In the genomic region with DNA sequence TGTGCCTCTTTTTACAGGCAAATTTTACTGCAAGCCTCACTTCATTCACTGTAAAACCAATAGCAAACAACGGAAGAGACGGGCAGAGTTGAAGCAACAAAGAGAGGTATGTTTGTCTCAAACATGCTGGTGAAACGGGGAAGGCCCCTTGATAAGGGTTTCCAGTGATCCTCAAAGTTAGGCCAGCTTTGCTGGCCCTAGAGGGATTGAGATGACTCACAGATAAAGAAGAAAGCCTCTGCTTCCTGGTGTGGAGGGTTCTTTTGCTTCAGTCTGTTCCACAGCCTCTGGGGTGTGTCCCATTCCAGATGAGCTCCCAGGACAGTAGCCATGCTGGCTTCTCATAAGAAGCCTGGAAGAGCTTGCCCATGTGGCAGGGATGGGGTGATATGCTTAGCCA, we compare ENCODE assay signal across 17 cellular contexts.
DNase-seq lines count a peak whose midpoint lies in the region; ATAC-seq, FAIRE-seq and TF ChIP-seq lines count a peak whose summit lies in the region.
"Had no signal": no experiment of that assay in that cellular context is flagged by ENCODE, and none has a peak within 500 bp of the region (broad histone marks: within the 10 kb centered on the region; RNA-seq: fewer than 3 reads in every experiment).

No MANE protein-coding gene starts in this region.

- H4K91ac ChIP-seq in H9 (ENCODE audit: insufficient read length, low read depth, low read length) = no peak overlapping the region

- no peaks in the 10 kb centered on the region; the same call in 1 of the 2 replicates for H3K27me3 Mint-ChIP-seq in H9 (ENCODE audit: low read depth)
- H3K27me3 Mint-ChIP-seq: activated CD4-positive, alpha-beta T cell treated with anti-CD3 and anti-CD28 coated beads, Interleukin-2, amount 10 ng/mL, durations not matched to agents 24 days and 14 days; T-helper 17 cell had no signal

- peaks cover 9% of the 10 kb centered on the region for H3K4me1 ChIP-seq in A549
- H3K4me1 ChIP-seq in lung (ENCODE audit: control insufficient read depth in 2 of 2, insufficient read depth in 2 of 2, low read length in 2 of 2) = peaks cover 0 to 2% of the 10 kb centered on the region in 2 donors
- H3K4me1 ChIP-seq in H9 (ENCODE audit: insufficient read depth, low read length) = no peaks in the 10 kb centered on the region

- H4K8ac ChIP-seq in H9 (replicated peaks; ENCODE audit: insufficient read length, low read depth, low read length) = no peak overlapping the region

- H3K27ac ChIP-seq in A549 = peak overlapping the region; percentile 10 to 51; a peak in 3 of 6 replicates
- H3K27ac ChIP-seq in lung (ENCODE audit: low read depth in 1 of 2, low read length in 1 of 2) = no peak overlapping the region
- no peak overlapping the region for H3K27ac ChIP-seq in H9 (ENCODE audit: insufficient read length, low read depth, low read length)
- H3K27ac ChIP-seq: body of pancreas had no signal

- no peak for FAIRE-seq in A549 (lab: Jason Lieb, UNC)
- no peak for FAIRE-seq in bronchial epithelial cell (lab: Jason Lieb, UNC)
- FAIRE-seq: GM12891 had no signal

- TF ChIP-seq RAD21 in A549 (conservative IDR thresholded peaks at IDR 0.05 in 1 of 2, IDR thresholded peaks at IDR 0.05 in 1 of 2) = no peak

- no peak overlapping the region for H3K4ac ChIP-seq in H9 (ENCODE audit: low read depth, low read length)

- H2BK15ac ChIP-seq in H9 (ENCODE audit: low read depth, low read length) = no peak overlapping the region

- no peak for TF ChIP-seq POLR2A in A549 (IDR thresholded peaks at IDR 0.05; ENCODE audit: low read length)

- H3K9ac ChIP-seq in H9 (ENCODE audit: extremely low read depth, insufficient read length, low read length) = no peak overlapping the region

- no peak overlapping the region for H4K5ac ChIP-seq in H9 (ENCODE audit: insufficient read length, low read depth, low read length)

- peak; percentile 66 to 72; a peak in 4 of 6 replicates for ATAC-seq in A549
- peak; percentile 45 for ATAC-seq in lung (ENCODE audit: insufficient read depth, low FRiP score)
- ATAC-seq in GM19023 (IDR thresholded peaks at IDR 0.05; ENCODE audit: unreplicated experiment) = no peak
- ATAC-seq: activated T-cell treated with anti-CD3 and anti-CD28 coated beads, Interleukin-2, amount 50 U/mL, for 72 hours; body of pancreas; T-helper 17 cell had no signal

- no peak overlapping the region for H3K4me3 Mint-ChIP-seq in H9
- H3K4me3 Mint-ChIP-seq: activated CD4-positive, alpha-beta T cell treated with anti-CD3 and anti-CD28 coated beads, Interleukin-2, amount 10 ng/mL, durations not matched to agents 24 days and 14 days; activated T-cell treated with anti-CD3 and anti-CD28 coated beads, Interleukin-2, amount 50 U/mL, for 72 hours; mesothelial cell of epicardium; T-helper 17 cell had no signal

- no peak overlapping the region for H3T11ph ChIP-seq in H9 (ENCODE audit: low read length)

- H2BK5ac ChIP-seq in H9 (ENCODE audit: insufficient read length, low read length) = no peak overlapping the region

- peaks cover 5 to 8% of the 10 kb centered on the region in 2 experiments; a peak in 2 of 4 replicates for H3K4me1 Mint-ChIP-seq in H9
- H3K4me1 Mint-ChIP-seq: activated CD4-positive, alpha-beta T cell treated with anti-CD3 and anti-CD28 coated beads, Interleukin-2, amount 10 ng/mL, durations not matched to agents 24 days and 14 days had no signal

- DNase-seq in A549 (ENCODE audit: low read depth in 1 of 2, low spot score in 1 of 2) = peak; percentile 28 to 43
- DNase-seq in HT-29 (ENCODE audit: low spot score) = peak; percentile 67
- DNase-seq in bronchial epithelial cell (ENCODE audit: low read depth) = peak; percentile 69
- DNase-seq in lung (ENCODE audit: low spot score) = no peak
- no peak for DNase-seq in COR-L47 (lab: John Stamatoyannopoulos, UW)
- DNase-seq in H9 = no peak
- no peak for DNase-seq in activated gamma-delta T cell (lab: John Stamatoyannopoulos, UW)
- DNase-seq: activated CD4-positive, alpha-beta T cell treated with anti-CD3 and anti-CD28 coated beads, Interleukin-2, amount 10 ng/mL, durations not matched to agents 24 days and 14 days; activated T-cell treated with anti-CD3 and anti-CD28 coated beads, Interleukin-2, amount 50 U/mL, for 72 hours; body of pancreas; DMS79; H7; NCI-H1092 treated with DMSO at 0.1 percent for 48 hours; T-helper 17 cell had no signal

- POLR2A ChIA-PET in A549 (lab: Yijun Ruan, JAX) = no interaction called here

- CTCF ChIA-PET in A549 (lab: Yijun Ruan, JAX) = interaction anchor here (1.2 to 1.9 kb wide), 5 partner anchors 18 to 214 kb away, joined by 4 to 6 read pairs (median 5); no protein-coding TSS in a partner anchor

- H4K20me1 ChIP-seq in H9 (ENCODE audit: control insufficient read depth, insufficient read depth, insufficient read length) = no peaks in the 10 kb centered on the region

- no peak for TF ChIP-seq EP300 in A549 (IDR thresholded peaks at IDR 0.05)

- H3K27me3 ChIP-seq in bronchial epithelial cell (ENCODE audit: control insufficient read depth, insufficient read depth, low read length) (no peaks in the 10 kb centered on the region), lung (ENCODE audit: control insufficient read depth, insufficient read depth) (no peaks in the 10 kb centered on the region), H9 (ENCODE audit: insufficient read depth, low read length) (no peaks in the 10 kb centered on the region)
- H3K27me3 ChIP-seq: body of pancreas had no signal

- no peak overlapping the region for H3K14ac ChIP-seq in H9 (ENCODE audit: insufficient read depth, low read length)

- no peak overlapping the region for H2BK20ac ChIP-seq in H9 (ENCODE audit: low read depth, low read length, poor library complexity, severe bottlenecking)

- H3K9me3 ChIP-seq in A549 = no peaks in the 10 kb centered on the region
- H3K9me3 ChIP-seq in lung (ENCODE audit: control insufficient read depth in 2 of 2, insufficient read depth in 1 of 2, low read length in 1 of 2) = peaks cover 0 to 5% of the 10 kb centered on the region in 2 donors
- H3K9me3 ChIP-seq in H9 (ENCODE audit: control insufficient read depth, low read depth, low read length) = no peaks in the 10 kb centered on the region
- H3K9me3 ChIP-seq: body of pancreas had no signal

- 53% methylated on average over 3 of the region's 3 CpGs for WGBS in A549 (ENCODE audit: missing lambda C conversion rate)
- 76 to 91% methylated on average over 3 of the region's 3 CpGs for WGBS in lung, 2 donors
- WGBS in H9 (ENCODE audit: extremely low coverage, insufficient read length, low lambda C conversion rate) = no CpG with 5 or more reads among the region's 3 CpGs

- H3K27ac Mint-ChIP-seq in H9 = no peak overlapping the region
- H3K27ac Mint-ChIP-seq: activated CD4-positive, alpha-beta T cell treated with anti-CD3 and anti-CD28 coated beads, Interleukin-2, amount 10 ng/mL, durations not matched to agents 24 days and 14 days; mesothelial cell of epicardium; T-helper 17 cell had no signal

- H3K36me3 ChIP-seq in bronchial epithelial cell (ENCODE audit: control insufficient read depth, insufficient read depth, low read length) (peaks cover 29% of the 10 kb centered on the region), lung (ENCODE audit: control insufficient read depth in 2 of 2, insufficient read depth in 2 of 2, low read length in 2 of 2) (peaks cover 19 to 27% of the 10 kb centered on the region in 2 donors)

- H2BK12ac ChIP-seq in H9 (ENCODE audit: insufficient read length, low read depth, low read length) = no peak overlapping the region

- no peak overlapping the region for H3K18ac ChIP-seq in H9 (ENCODE audit: insufficient read length, low read depth, low read length)

- no peak overlapping the region for H2BK120ac ChIP-seq in H9 (ENCODE audit: low read depth, low read length, poor library complexity, severe bottlenecking)

- no peaks in the 10 kb centered on the region for H3K23me2 ChIP-seq in H9 (ENCODE audit: insufficient read length, low read depth, low read length, poor library complexity, severe bottlenecking)

- no peak overlapping the region for H3K4me3 ChIP-seq in A549
- H3K4me3 ChIP-seq in bronchial epithelial cell (ENCODE audit: low read depth, low read length) = no peak overlapping the region
- no peak overlapping the region for H3K4me3 ChIP-seq in lung
- H3K4me3 ChIP-seq: body of pancreas had no signal

- no peak overlapping the region for H2AK5ac ChIP-seq in H9 (ENCODE audit: insufficient read length, low read length)

- no peaks in the 10 kb centered on the region for H3K9me3 Mint-ChIP-seq in H9
- H3K9me3 Mint-ChIP-seq: activated CD4-positive, alpha-beta T cell treated with anti-CD3 and anti-CD28 coated beads, Interleukin-2, amount 10 ng/mL, durations not matched to agents 24 days and 14 days; activated T-cell treated with anti-CD3 and anti-CD28 coated beads, Interleukin-2, amount 50 U/mL, for 72 hours; mesothelial cell of epicardium had no signal

- TF ChIP-seq CTCF in A549 (IDR thresholded peaks at IDR 0.05) (no peak), bronchial epithelial cell (IDR thresholded peaks at IDR 0.05; ENCODE audit: insufficient read depth, low read length, severe bottlenecking) (no peak), lung (IDR thresholded peaks at IDR 0.05; ENCODE audit: control extremely low read depth, extremely low read depth) (no peak), H9 (conservative IDR thresholded peaks at IDR 0.05) (no peak)

- H3K4me2 ChIP-seq in A549 (no peak overlapping the region), H9 (ENCODE audit: insufficient read depth, insufficient read length, low read length) (no peak overlapping the region)

- no peak overlapping the region for H3K56ac ChIP-seq in H9 (ENCODE audit: insufficient read length, low read depth, low read length)

- no peaks in the 10 kb centered on the region for H3K79me2 ChIP-seq in H9 (ENCODE audit: insufficient read depth, low read length)

- H2AFZ ChIP-seq in H9 (ENCODE audit: low read length) = no peak overlapping the region

- H3K36me3 Mint-ChIP-seq in H9 (ENCODE audit: insufficient read depth in 1 of 3, low read depth in 3 of 3) = 0 out of 7 replicates have a peak, but pooled peaks cover 0 to 3% (median 0%) of the 10 kb centered on the region in 3 experiments
- H3K36me3 Mint-ChIP-seq: mesothelial cell of epicardium had no signal

- no peaks in the 10 kb centered on the region for H3K79me1 ChIP-seq in H9 (ENCODE audit: insufficient read depth, low read depth, low read length, poor library complexity, severe bottlenecking)

- no peak overlapping the region for H3K23ac ChIP-seq in H9 (ENCODE audit: insufficient read length, low read depth, low read length)

TF ChIP-seq in A549, 52 proteins besides CTCF, POLR2A, EP300 and RAD21:
- no peak for TF ChIP-seq TP53 (CRISPR knock-in tag; IDR thresholded peaks at IDR 0.05)
- TF ChIP-seq, protein P1, sequence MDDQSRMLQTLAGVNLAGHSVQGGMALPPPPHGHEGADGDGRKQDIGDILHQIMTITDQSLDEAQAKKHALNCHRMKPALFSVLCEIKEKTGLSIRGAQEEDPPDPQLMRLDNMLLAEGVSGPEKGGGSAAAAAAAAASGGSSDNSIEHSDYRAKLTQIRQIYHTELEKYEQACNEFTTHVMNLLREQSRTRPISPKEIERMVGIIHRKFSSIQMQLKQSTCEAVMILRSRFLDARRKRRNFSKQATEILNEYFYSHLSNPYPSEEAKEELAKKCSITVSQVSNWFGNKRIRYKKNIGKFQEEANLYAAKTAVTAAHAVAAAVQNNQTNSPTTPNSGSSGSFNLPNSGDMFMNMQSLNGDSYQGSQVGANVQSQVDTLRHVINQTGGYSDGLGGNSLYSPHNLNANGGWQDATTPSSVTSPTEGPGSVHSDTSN (IDR thresholded peaks at IDR 0.05) = no peak
TF ChIP-seq in A549: peak in this region for 0.

Comparison
In these comparisons a context has a peak if more than half of its experiments do, and no peak if none do; other contexts are left out.
1. DNase-seq: peak in A549 (2 of 2), HT-29 (single experiment) and bronchial epithelial cell (single experiment); none in lung (single experiment), COR-L47 (single experiment), H9 (single experiment) and activated gamma-delta T cell (single experiment).
2. H3K27ac ChIP-seq: peak in A549 (2 of 2); none in lung (0 of 2) and H9 (single experiment).